Comparison of ENCODE assay signal across 23 cellular contexts in the genomic region with DNA sequence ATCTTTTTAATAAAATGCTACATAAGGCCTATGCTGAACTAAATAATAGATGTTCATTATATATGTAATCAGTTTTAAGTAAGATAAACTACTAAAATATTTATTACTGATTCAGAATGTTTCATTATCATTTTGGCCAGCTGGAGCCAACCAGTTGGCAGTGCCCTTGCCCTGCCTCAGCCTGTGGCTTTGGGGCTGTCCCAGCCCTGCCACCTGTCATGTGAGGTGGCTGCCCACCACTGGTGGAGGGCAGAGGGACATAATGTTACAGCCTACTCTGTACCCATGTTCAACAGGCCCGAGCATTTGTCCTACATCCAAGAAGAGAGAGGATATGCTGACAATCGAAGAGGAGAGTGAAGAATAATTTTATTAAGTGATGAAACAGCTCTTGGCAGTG.
"Had no signal": no experiment of that assay in that cellular context is flagged by ENCODE, and none has a peak within 500 bp of the region (broad histone marks: within the 10 kb centered on the region; RNA-seq: fewer than 3 reads in every experiment).

No MANE protein-coding gene starts in this region.

- H3K4me1 ChIP-seq: colonic mucosa, esophagus muscularis mucosa, esophagus squamous epithelium, foreskin keratinocyte, gastrocnemius medialis, gastroesophageal sphincter, heart left ventricle, heart right ventricle had no signal

- H3K27me3 ChIP-seq: colonic mucosa, esophagus muscularis mucosa, esophagus squamous epithelium, foreskin keratinocyte, gastrocnemius medialis, gastroesophageal sphincter, heart right ventricle had no signal

- H3K36me3 ChIP-seq: colonic mucosa, esophagus muscularis mucosa, esophagus squamous epithelium, gastrocnemius medialis, gastroesophageal sphincter, heart left ventricle, heart right ventricle had no signal

- H3K9me3 ChIP-seq: colonic mucosa, esophagus muscularis mucosa, esophagus squamous epithelium, gastrocnemius medialis, gastroesophageal sphincter had no signal

- H3K4me3 ChIP-seq: colonic mucosa, coronary artery, dorsolateral prefrontal cortex, esophagus muscularis mucosa, esophagus squamous epithelium, gastrocnemius medialis, gastroesophageal sphincter, heart left ventricle, heart right ventricle had no signal

- H3K27ac ChIP-seq: colonic mucosa, coronary artery, dorsolateral prefrontal cortex, epithelial cell of prostate, esophagus muscularis mucosa, esophagus squamous epithelium, foreskin keratinocyte, gastrocnemius medialis, gastroesophageal sphincter, heart left ventricle, heart right ventricle had no signal

- DNase-seq: colonic mucosa; cortex of kidney; dermis blood vessel endothelial cell; dorsolateral prefrontal cortex; effector CD4-positive, alpha-beta T cell; effector CD8-positive, alpha-beta T cell; effector memory CD4-positive, alpha-beta T cell; effector memory CD8-positive, alpha-beta T cell; endodermal cell; erythroblast; esophagus squamous epithelium; foreskin fibroblast; foreskin keratinocyte; foreskin melanocyte; gastrocnemius medialis; glutamatergic neuron; head of caudate nucleus; heart left ventricle; heart right ventricle had no signal
